32 cellular contexts compared by ENCODE assay signal in the genomic region with DNA sequence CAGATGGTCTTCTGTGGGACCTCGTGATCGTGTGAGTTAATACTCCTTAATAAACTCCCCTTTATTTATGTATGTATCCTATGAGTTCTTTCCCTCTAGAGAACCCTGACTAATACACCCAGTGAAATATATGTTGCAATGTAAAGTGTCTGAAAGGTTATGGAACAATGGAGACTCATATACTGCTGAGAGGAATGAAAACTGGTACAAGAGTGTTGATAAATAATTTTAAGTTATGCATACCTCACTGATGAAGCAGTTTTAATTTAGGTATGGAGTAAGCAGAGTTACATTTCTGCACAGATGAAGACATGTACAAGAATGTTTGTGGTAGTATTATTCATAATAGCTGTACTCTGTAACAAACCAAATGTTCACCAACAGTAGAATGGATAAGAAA.
"Had no signal": no experiment of that assay in that cellular context is flagged by ENCODE, and none has a peak within 500 bp of the region (broad histone marks: within the 10 kb centered on the region; RNA-seq: fewer than 3 reads in every experiment).

No MANE protein-coding gene starts in this region.

- H3K27me3 ChIP-seq: brain microvascular endothelial cell, gastrocnemius medialis, heart right ventricle had no signal

- FAIRE-seq: astrocyte, colon had no signal

- H3K27ac ChIP-seq: brain microvascular endothelial cell, gastrocnemius medialis, heart right ventricle, WERI-Rb-1 had no signal

- H3K4me1 ChIP-seq: gastrocnemius medialis, heart right ventricle had no signal

- H3K36me3 ChIP-seq: brain microvascular endothelial cell, gastrocnemius medialis, heart right ventricle, WERI-Rb-1 had no signal

- ATAC-seq: activated T-cell treated with anti-CD3 and anti-CD28 coated beads, Interleukin-2, amount 50 U/mL, for 72 hours; effector memory CD8-positive, alpha-beta T cell; esophagus mucosa; gastrocnemius medialis; heart right ventricle; T-helper 17 cell had no signal

- H3K9me3 ChIP-seq: gastrocnemius medialis had no signal

- DNase-seq: activated B cell treated with CpG ODN at 0.5 μM for 24 hours; activated CD4-positive, alpha-beta memory T cell treated with anti-CD3 and anti-CD28 coated beads, Interleukin-2, amount 10 ng/mL, durations not matched to agents 7 days and 5 days; activated CD4-positive, alpha-beta T cell treated with anti-CD3 and anti-CD28 coated beads for 1 hour; activated CD4-positive, alpha-beta T cell treated with anti-CD3 and anti-CD28 coated beads for 4 hours; activated CD4-positive, alpha-beta T cell treated with anti-CD3 and anti-CD28 coated beads, Interleukin-2, amount 10 ng/mL, durations not matched to agents 7 days and 5 days; activated CD4-positive, alpha-beta T cell treated with anti-CD3 and anti-CD28 coated beads, Interleukin-2, amount 50 U/mL, for 4 hours; activated CD8-positive, alpha-beta memory T cell treated with anti-CD3 and anti-CD28 coated beads, Interleukin-2, amount 50 U/mL, for 48 hours; activated gamma-delta T cell; activated naive CD4-positive, alpha-beta T cell; activated naive CD4-positive, alpha-beta T cell treated with anti-CD3 and anti-CD28 coated beads, Interleukin-2, amount 50 U/mL, for 16 hours; activated T-cell treated with anti-CD3 and anti-CD28 coated beads for 4 hours; activated T-cell treated with anti-CD3 and anti-CD28 coated beads, Interleukin-2, amount 50 U/mL, for 24 hours; activated T-cell treated with anti-CD3 and anti-CD28 coated beads, Interleukin-2, amount 50 U/mL, for 72 hours; amniotic stem cell; anterior cingulate cortex; brain microvascular endothelial cell; caudate nucleus; cortex of kidney; dermis blood vessel endothelial cell; effector CD4-positive, alpha-beta T cell; effector memory CD8-positive, alpha-beta T cell; foreskin fibroblast; gastrocnemius medialis; glutamatergic neuron; heart right ventricle; T-helper 1 cell; T-helper 17 cell; T1000; WERI-Rb-1 had no signal

- H3K4me3 ChIP-seq: gastrocnemius medialis, heart right ventricle had no signal
